14 cellular contexts compared by ENCODE assay signal in the genomic region with DNA sequence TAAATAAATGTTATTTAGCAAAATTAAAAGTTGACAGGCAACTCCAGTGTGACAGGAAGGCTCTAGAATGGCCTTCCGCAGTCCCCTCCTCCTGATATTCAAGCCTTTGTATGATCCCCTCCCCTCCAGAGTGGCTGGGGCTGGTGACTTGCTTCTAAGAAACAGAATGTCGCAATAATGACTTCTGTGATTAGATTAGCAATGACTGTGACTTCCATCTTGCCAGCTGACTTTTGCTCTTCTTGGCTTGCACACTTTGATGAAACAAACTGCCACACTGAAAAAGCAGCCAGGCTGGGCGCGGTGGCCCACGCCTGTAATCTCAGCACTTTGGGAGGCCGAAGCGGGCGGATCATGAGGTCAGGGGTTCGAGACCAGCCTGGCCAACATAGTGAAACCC.
DNase-seq lines count a peak whose midpoint lies in the region; ATAC-seq, FAIRE-seq and TF ChIP-seq lines count a peak whose summit lies in the region.
"Had no signal": no experiment of that assay in that cellular context is flagged by ENCODE, and none has a peak within 500 bp of the region (broad histone marks: within the 10 kb centered on the region; RNA-seq: fewer than 3 reads in every experiment).

No MANE protein-coding gene starts in this region.

- FAIRE-seq in A549 (lab: Jason Lieb, UNC) (no peak), HepG2 (lab: Jason Lieb, UNC) (no peak)

- WGBS in A549 (ENCODE audit: missing lambda C conversion rate), result 85% methylated on average over 9 of the region's 9 CpGs
- 50 to 67% (median 62%) methylated on average over 9 of the region's 9 CpGs for WGBS in adrenal gland, 4 donors
- 94% methylated on average over 9 of the region's 9 CpGs for WGBS in HepG2 (ENCODE audit: low lambda C conversion rate)

- H3K4me2 ChIP-seq in A549 (no peak overlapping the region), HepG2 (ENCODE audit: low read depth, low read length) (no peak overlapping the region)

- TF ChIP-seq EP300 in A549 (IDR thresholded peaks at IDR 0.05), result no peak
- TF ChIP-seq EP300 in HepG2 (IDR thresholded peaks at IDR 0.05; ENCODE audit: low read depth in 2 of 2, low read length in 2 of 2), result no peak
- no peak for TF ChIP-seq EP300 in HepG2 (CRISPR knock-in tag; IDR thresholded peaks at IDR 0.05; ENCODE audit: borderline replicate concordance)

- in situ Hi-C loops in HepG2 (cut with HindIII; ENCODE audit: extremely low pct_ligation_motif_present, low pct_unique_long_range_greater_than_20kb), result loop anchor here (5.0 to 10.0 kb wide), 2 partner anchors 164 to 356 kb away; no protein-coding TSS in a partner anchor

- H3K27me3 ChIP-seq in HL-60 (ENCODE audit: insufficient read depth, poor library complexity, severe bottlenecking), result no peaks in the 10 kb centered on the region
- no peaks in the 10 kb centered on the region for H3K27me3 ChIP-seq in adrenal gland
- H3K27me3 ChIP-seq in HepG2 (ENCODE audit: control insufficient read depth in 1 of 2, insufficient read depth in 2 of 2, low read length in 2 of 2), result no peaks in the 10 kb centered on the region
- H3K27me3 ChIP-seq: ovary, upper lobe of left lung had no signal

- H3K27ac ChIP-seq in A549, result no peak overlapping the region
- no peak overlapping the region for H3K27ac ChIP-seq in HL-60 (replicated peaks)
- H3K27ac ChIP-seq in adrenal gland, result peak overlapping the region in 3 of 5 donors; percentile 30 to 68 (median 36)
- no peak overlapping the region for H3K27ac ChIP-seq in HepG2 (ENCODE audit: extremely low read length, insufficient read depth, low read length)
- H3K27ac ChIP-seq: ovary, upper lobe of left lung, VCaP had no signal

- H3K36me3 ChIP-seq in adrenal gland (replicated peaks in 1 of 2), result no peaks in the 10 kb centered on the region
- no peaks in the 10 kb centered on the region for H3K36me3 ChIP-seq in HepG2 (replicated peaks in 1 of 2; ENCODE audit: control insufficient read depth in 1 of 2, insufficient read depth in 2 of 2, low read length in 2 of 2)
- H3K36me3 ChIP-seq: ovary, upper lobe of left lung had no signal

- no peak overlapping the region for H2AFZ ChIP-seq in HepG2 (ENCODE audit: low read length)

- TF ChIP-seq POLR2A in A549 (IDR thresholded peaks at IDR 0.05; ENCODE audit: low read length) (no peak), adrenal gland (IDR thresholded peaks at IDR 0.05) (no peak), HepG2 (IDR thresholded peaks at IDR 0.05; ENCODE audit: insufficient read depth in 1 of 2, low read depth in 2 of 2, low read length in 2 of 2) (no peak)

- DNase-seq in A549 (ENCODE audit: low read depth in 1 of 2, low spot score in 1 of 2) (no peak), HL-60 (ENCODE audit: low read depth in 1 of 2, low spot score in 1 of 2) (peak; percentile 16 to 33), adrenal gland (peak; percentile 40 to 84 (median 74)), HepG2 (ENCODE audit: low spot score) (no peak), Ammon's horn (ENCODE audit: low spot score) (no peak), NCI-H1694 treated with DMSO at 0.1 percent for 48 hours (lab: John Stamatoyannopoulos, UW) (no peak)
- DNase-seq: activated naive CD4-positive, alpha-beta T cell treated with anti-CD3 and anti-CD28 coated beads, Interleukin-2, amount 10 ng/mL, durations not matched to agents 7 days and 5 days; NCI-H524 treated with DMSO at 0.1 percent for 48 hours; ovary; stimulated activated CD8-positive, alpha-beta memory T cell treated with anti-CD3 and anti-CD28 coated beads, Interleukin-4, amount 100 ng/mL, for 48 hours had no signal

- POLR2A ChIA-PET in A549 (lab: Yijun Ruan, JAX), result interaction anchor here (0.7 kb wide), 1 partner anchor 109 kb away, joined by 3 read pairs; no protein-coding TSS in a partner anchor
- POLR2A ChIA-PET in HepG2 (lab: Yijun Ruan, JAX), result no interaction called here

- intact Hi-C loops in adrenal gland (cut with DNase I), result no loop called here
- intact Hi-C loops in HepG2 (cut with micrococcal nuclease; ENCODE audit: unreplicated experiment), result loop anchor here (10.0 kb wide), 1 partner anchor 356 kb away; no protein-coding TSS in a partner anchor

- no peak for TF ChIP-seq CTCF in A549 (IDR thresholded peaks at IDR 0.05)
- no peak for TF ChIP-seq CTCF in HL-60 (IDR thresholded peaks at IDR 0.05; ENCODE audit: insufficient read depth, low read length)
- no peak for TF ChIP-seq CTCF in adrenal gland (IDR thresholded peaks at IDR 0.05)
- no peak for TF ChIP-seq CTCF in HepG2 (CRISPR knock-in tag; IDR thresholded peaks at IDR 0.05)

- no peak overlapping the region for H3K9ac ChIP-seq in HepG2 (ENCODE audit: insufficient read depth, low read depth, low read length)

- H3K4me1 ChIP-seq in A549, result peaks cover 6% of the 10 kb centered on the region; the same call in 2 of the 3 replicates
- peaks cover 2 to 9% of the 10 kb centered on the region in 2 donors for H3K4me1 ChIP-seq in adrenal gland (replicated peaks in 1 of 2)
- peaks cover 69% of the 10 kb centered on the region for H3K4me1 ChIP-seq in HepG2 (ENCODE audit: insufficient read depth, low read length)

- no peak overlapping the region for H3K4me3 ChIP-seq in A549
- H3K4me3 ChIP-seq in HL-60 (replicated peaks; ENCODE audit: insufficient read depth, low read length), result no peak overlapping the region
- no peak overlapping the region for H3K4me3 ChIP-seq in adrenal gland
- H3K4me3 ChIP-seq in HepG2 (replicated peaks in 1 of 3; ENCODE audit: insufficient read depth in 1 of 3, low read depth in 2 of 3, low read length in 3 of 3), result no peak overlapping the region
- H3K4me3 ChIP-seq: ovary had no signal

- CTCF ChIA-PET in A549 (lab: Yijun Ruan, JAX) (interaction anchor here (0.7 to 3.8 kb wide), 15 partner anchors 9 to 953 kb away, joined by 3 to 48 read pairs (median 4); no protein-coding TSS in a partner anchor), HepG2 (lab: Yijun Ruan, JAX; ENCODE audit: low intra/inter-chr PET ratio, low total read pairs) (no interaction called here)

- no peak for TF ChIP-seq RAD21 in A549 (conservative IDR thresholded peaks at IDR 0.05 in 1 of 2, IDR thresholded peaks at IDR 0.05 in 1 of 2)
- no peak for TF ChIP-seq RAD21 in HepG2 (CRISPR knock-in tag; IDR thresholded peaks at IDR 0.05)

- no peaks in the 10 kb centered on the region for H3K79me2 ChIP-seq in HepG2 (ENCODE audit: insufficient read depth, low read length)

- ATAC-seq in A549, result no peak
- no peak for ATAC-seq in HepG2
- no peak for ATAC-seq in GM18909 (IDR thresholded peaks at IDR 0.05; ENCODE audit: poor library complexity, unreplicated experiment)
- no peak for ATAC-seq in GM19035 (IDR thresholded peaks at IDR 0.05; ENCODE audit: unreplicated experiment)

- H4K20me1 ChIP-seq in HepG2 (ENCODE audit: insufficient read depth, low read length), result no peaks in the 10 kb centered on the region

- BruUV-seq in HepG2 (replicated peaks; lab: Mats Ljungman, UMichigan), result no TSS peak

- H3K9me3 ChIP-seq in A549 (peaks cover 4% of the 10 kb centered on the region; the same call in 1 of the 3 replicates), adrenal gland (replicated peaks in 1 of 3) (no peaks in the 10 kb centered on the region), HepG2 (ENCODE audit: low read length) (no peaks in the 10 kb centered on the region)
- H3K9me3 ChIP-seq: ovary, upper lobe of left lung had no signal

TF ChIP-seq in A549, 52 proteins besides CTCF, POLR2A, EP300 and RAD21 (continues in another document):
- TF ChIP-seq, protein P1, sequence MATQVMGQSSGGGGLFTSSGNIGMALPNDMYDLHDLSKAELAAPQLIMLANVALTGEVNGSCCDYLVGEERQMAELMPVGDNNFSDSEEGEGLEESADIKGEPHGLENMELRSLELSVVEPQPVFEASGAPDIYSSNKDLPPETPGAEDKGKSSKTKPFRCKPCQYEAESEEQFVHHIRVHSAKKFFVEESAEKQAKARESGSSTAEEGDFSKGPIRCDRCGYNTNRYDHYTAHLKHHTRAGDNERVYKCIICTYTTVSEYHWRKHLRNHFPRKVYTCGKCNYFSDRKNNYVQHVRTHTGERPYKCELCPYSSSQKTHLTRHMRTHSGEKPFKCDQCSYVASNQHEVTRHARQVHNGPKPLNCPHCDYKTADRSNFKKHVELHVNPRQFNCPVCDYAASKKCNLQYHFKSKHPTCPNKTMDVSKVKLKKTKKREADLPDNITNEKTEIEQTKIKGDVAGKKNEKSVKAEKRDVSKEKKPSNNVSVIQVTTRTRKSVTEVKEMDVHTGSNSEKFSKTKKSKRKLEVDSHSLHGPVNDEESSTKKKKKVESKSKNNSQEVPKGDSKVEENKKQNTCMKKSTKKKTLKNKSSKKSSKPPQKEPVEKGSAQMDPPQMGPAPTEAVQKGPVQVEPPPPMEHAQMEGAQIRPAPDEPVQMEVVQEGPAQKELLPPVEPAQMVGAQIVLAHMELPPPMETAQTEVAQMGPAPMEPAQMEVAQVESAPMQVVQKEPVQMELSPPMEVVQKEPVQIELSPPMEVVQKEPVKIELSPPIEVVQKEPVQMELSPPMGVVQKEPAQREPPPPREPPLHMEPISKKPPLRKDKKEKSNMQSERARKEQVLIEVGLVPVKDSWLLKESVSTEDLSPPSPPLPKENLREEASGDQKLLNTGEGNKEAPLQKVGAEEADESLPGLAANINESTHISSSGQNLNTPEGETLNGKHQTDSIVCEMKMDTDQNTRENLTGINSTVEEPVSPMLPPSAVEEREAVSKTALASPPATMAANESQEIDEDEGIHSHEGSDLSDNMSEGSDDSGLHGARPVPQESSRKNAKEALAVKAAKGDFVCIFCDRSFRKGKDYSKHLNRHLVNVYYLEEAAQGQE (IDR thresholded peaks at IDR 0.05), result no peak

TF ChIP-seq in HepG2, 621 proteins besides CTCF, POLR2A, EP300 and RAD21 (continues in another document):
- TF ChIP-seq BHLHE40 (IDR thresholded peaks at IDR 0.05; ENCODE audit: low read length), result no peak
- no peak for TF ChIP-seq THYN1 (CRISPR knock-in tag; IDR thresholded peaks at IDR 0.05; ENCODE audit: borderline replicate concordance, low read depth)
- TF ChIP-seq ZSCAN21 (CRISPR knock-in tag; IDR thresholded peaks at IDR 0.05; ENCODE audit: borderline replicate concordance), result no peak
- TF ChIP-seq CEBPB (IDR thresholded peaks at IDR 0.05; ENCODE audit: borderline replicate concordance, low read depth, low read length), result peak; percentile 90
- no peak for TF ChIP-seq CENPX (CRISPR knock-in tag; IDR thresholded peaks at IDR 0.05)
- no peak for TF ChIP-seq ZFX (CRISPR knock-in tag; IDR thresholded peaks at IDR 0.05; ENCODE audit: low read depth)

Comparison
In these comparisons a context has a peak if more than half of its experiments do, and no peak if none do; other contexts are left out.
1. DNase-seq: peak in HL-60 (2 of 2) and adrenal gland (7 of 7); none in A549 (0 of 2), HepG2 (single experiment), Ammon's horn (single experiment) and NCI-H1694 treated with DMSO at 0.1 percent for 48 hours (single experiment).
2. H3K27ac ChIP-seq: peak in adrenal gland (3 of 5); none in A549 (0 of 2), HL-60 (single experiment) and HepG2 (single experiment).